11 cellular contexts compared by ENCODE assay signal in the genomic region with DNA sequence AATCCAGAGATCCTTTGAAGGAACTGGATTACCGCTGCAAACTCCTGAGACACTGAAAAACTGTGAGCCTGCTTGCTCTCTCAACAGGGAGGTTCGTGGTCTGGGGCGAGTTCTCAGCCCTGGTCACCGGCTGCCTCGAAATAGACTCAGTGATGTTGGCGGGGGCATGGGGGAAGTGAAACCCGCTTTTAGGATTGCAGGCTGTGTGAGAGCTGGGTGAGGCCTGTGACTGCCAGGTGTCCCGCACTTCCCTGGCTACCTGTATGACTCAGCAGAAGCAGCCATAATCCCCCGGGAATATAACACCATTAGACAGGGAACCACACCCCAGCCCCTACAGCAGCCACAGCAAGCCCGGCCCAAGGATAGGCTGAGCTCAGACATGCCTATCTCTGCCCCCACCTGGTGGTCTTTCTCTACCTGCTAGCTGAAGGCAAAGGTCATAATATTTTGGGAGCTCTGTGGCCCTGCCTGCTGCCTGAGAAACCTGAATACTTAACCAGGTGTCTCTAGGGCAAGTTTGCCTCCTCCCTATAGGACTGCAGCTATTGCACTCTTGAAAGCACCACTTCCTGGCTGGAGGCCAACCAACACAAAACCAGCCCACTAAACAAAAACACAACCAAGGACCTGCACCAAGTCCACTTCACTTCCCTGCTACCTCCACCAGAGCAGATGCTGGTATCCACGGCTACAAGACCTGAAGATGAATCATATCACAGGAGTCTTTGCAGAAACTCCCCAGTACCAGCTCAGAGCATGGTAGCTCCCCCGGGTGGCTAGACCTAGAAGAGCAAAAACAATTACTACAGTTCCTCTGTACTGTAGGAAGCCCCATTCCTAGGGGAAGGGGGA.
DNase-seq lines count a peak whose midpoint lies in the region; ATAC-seq, FAIRE-seq and TF ChIP-seq lines count a peak whose summit lies in the region.
"Had no signal": no experiment of that assay in that cellular context is flagged by ENCODE, and none has a peak within 500 bp of the region (broad histone marks: within the 10 kb centered on the region; RNA-seq: fewer than 3 reads in every experiment).

No MANE protein-coding gene starts in this region.

- POLR2A ChIA-PET in GM10248 (lab: Yijun Ruan, JAX) = interaction anchor here (1.5 kb wide), 1 partner anchor 11 kb away, joined by 3 read pairs; no protein-coding TSS in a partner anchor

- no peak for FAIRE-seq in urothelium cell line (lab: Jason Lieb, UNC)
- FAIRE-seq: endothelial cell of umbilical vein had no signal

- CTCF ChIA-PET in GM10248 (lab: Yijun Ruan, JAX) = interaction anchor here (0.7 to 3.4 kb wide), 7 partner anchors 11 to 1028 kb away, joined by 3 to 28 read pairs (median 3); no protein-coding TSS in a partner anchor

- peak; percentile 37 for DNase-seq in GM10248 (ENCODE audit: extremely low spot score)
- DNase-seq in NOMO-1 treated with DMSO at 0.1 percent for 48 hours (lab: John Stamatoyannopoulos, UW; ENCODE audit: unreplicated experiment) = peak; percentile 29
- DNase-seq in anterior cingulate cortex (lab: John Stamatoyannopoulos, UW) = no peak
- no peak for DNase-seq in omental fat pad (ENCODE audit: low spot score)
- DNase-seq in NCI-H526 treated with DMSO at 0.1 percent for 48 hours (lab: John Stamatoyannopoulos, UW) = no peak
- no peak for DNase-seq in urothelium cell line (ENCODE audit: low spot score)
- DNase-seq: mesenchymal stem cell; stimulated activated CD4-positive, alpha-beta T cell treated with anti-CD3 and anti-CD28 coated beads, Interleukin-1b, Interleukin-23, amount 100 ng/mL, for 48 hours had no signal

- ATAC-seq in GM19328 (IDR thresholded peaks at IDR 0.05; ENCODE audit: unreplicated experiment) (peak; percentile 86), HG02981 (IDR thresholded peaks at IDR 0.05; ENCODE audit: unreplicated experiment) (peak; percentile 82), omental fat pad (ENCODE audit: low FRiP score) (no peak)

- TF ChIP-seq CTCF in GM10248 (IDR thresholded peaks at IDR 0.05; ENCODE audit: control extremely low read depth, extremely low read depth, low read depth, missing control alignments) (peak; percentile 9), omental fat pad (IDR thresholded peaks at IDR 0.05) (no peak)

Comparison
In these comparisons a context has a peak if more than half of its experiments do, and no peak if none do; other contexts are left out.
1. DNase-seq: peak in GM10248 (single experiment) and NOMO-1 treated with DMSO at 0.1 percent for 48 hours (single experiment); none in anterior cingulate cortex (0 of 58), omental fat pad (single experiment), NCI-H526 treated with DMSO at 0.1 percent for 48 hours (single experiment) and urothelium cell line (single experiment).